Comparison of ENCODE assay signal across 1 cellular context in genomic region chr20:38874460-38875169, GRCh38.
A peak's percentile ranks its signal among the peaks of the same experiment; 100 is the strongest.
TF ChIP-seq lines count a peak whose summit lies in the region.

No MANE protein-coding gene starts in this region.

TF ChIP-seq in GM12878, 131 proteins besides CTCF, POLR2A, EP300 and RAD21 (continued from another document):
- TF ChIP-seq RELB (IDR thresholded peaks at IDR 0.05; ENCODE audit: low read depth), result no peak
- TF ChIP-seq POU2F2 (IDR thresholded peaks at IDR 0.05; ENCODE audit: borderline replicate concordance, low read depth, low read length), result peak; percentile 20; the same call in 1 of the 3 replicates
- no peak for TF ChIP-seq MTA2 (IDR thresholded peaks at IDR 0.05; ENCODE audit: low read depth)
- TF ChIP-seq NRF1 (conservative IDR thresholded peaks at IDR 0.05; ENCODE audit: low read depth, low read length), result no peak
- no peak for TF ChIP-seq LARP7 (IDR thresholded peaks at IDR 0.05)
- TF ChIP-seq FOXK2 (IDR thresholded peaks at IDR 0.05), result no peak
- no peak for TF ChIP-seq RB1 (IDR thresholded peaks at IDR 0.05; ENCODE audit: borderline replicate concordance)
- TF ChIP-seq ASH2L (IDR thresholded peaks at IDR 0.05; ENCODE audit: borderline replicate concordance, low read depth), result no peak
- 0 out of 2 replicates have a peak, but pooled peaks have one; percentile 0 for TF ChIP-seq POLR2AphosphoS2 (IDR thresholded peaks at IDR 0.05; ENCODE audit: low read depth, low read length)
- TF ChIP-seq TCF12 (IDR thresholded peaks at IDR 0.05; ENCODE audit: low read depth, low read length), result no peak
- peak; percentile 46; the same call in 1 of the 2 replicates for TF ChIP-seq ZBTB4 (CRISPR knock-in tag; IDR thresholded peaks at IDR 0.05)
- 0 out of 2 replicates have a peak, but pooled peaks have one; percentile 1 for TF ChIP-seq NR2F1 (conservative IDR thresholded peaks at IDR 0.05)
- no peak for TF ChIP-seq EED (IDR thresholded peaks at IDR 0.05; ENCODE audit: low read depth)
- no peak for TF ChIP-seq JUNB (IDR thresholded peaks at IDR 0.05)
- TF ChIP-seq BCLAF1 (IDR thresholded peaks at IDR 0.05), result no peak
- TF ChIP-seq PML (IDR thresholded peaks at IDR 0.05; ENCODE audit: low read length), result no peak
- peak; percentile 35; the same call in 1 of the 2 replicates for TF ChIP-seq ZNF687 (IDR thresholded peaks at IDR 0.05)
- peak; percentile 24; the same call in 1 of the 2 replicates for TF ChIP-seq POLR2AphosphoS5 (IDR thresholded peaks at IDR 0.05; ENCODE audit: low read length)
- no peak for TF ChIP-seq SMARCA5 (IDR thresholded peaks at IDR 0.05)
